8 cellular contexts compared by ENCODE assay signal in genomic region chr1:212286437-212287131, GRCh38. TPM values are rescaled to one million over a fixed set of nuclear protein-coding genes. Genes with fewer than 3 reads are reported as not detected.
DNase-seq lines count a peak whose midpoint lies in the region; ATAC-seq lines count a peak whose summit lies in the region.

No MANE protein-coding gene starts in this region.

- no peaks in the 10 kb centered on the region for H3K9me3 Mint-ChIP-seq in activated naive CD8-positive, alpha-beta T cell treated with anti-CD3 and anti-CD28 coated beads, Interleukin-2, amount 50 U/mL, for 24 hours
- H3K9me3 Mint-ChIP-seq in stimulated activated naive B cell treated with anti-CD40 and anti-IgM and Interleukin-4, amounts not matched to agents 10 μg/mL and 1 μg/mL and 100 μg/mL, for 72 hours, result no peaks in the 10 kb centered on the region

- peak overlapping the region; percentile 91 for H3K4me3 ChIP-seq in MG63
- peak overlapping the region; percentile 87 for H3K4me3 ChIP-seq in iPS-20b (ENCODE audit: low read length)

- DNase-seq in Daoy (ENCODE audit: low read depth), result peak; percentile 21
- peak; percentile 12 for DNase-seq in MG63
- no peak for DNase-seq in activated naive CD8-positive, alpha-beta T cell treated with anti-CD3 and anti-CD28 coated beads, Interleukin-2, amount 50 U/mL, for 24 hours
- no peak for DNase-seq in stimulated activated naive B cell treated with anti-CD40 and anti-IgM and Interleukin-4, amounts not matched to agents 10 μg/mL and 1 μg/mL and 100 μg/mL, for 72 hours
- DNase-seq in NCI-H1436 treated with DMSO at 0.1 percent for 48 hours (lab: John Stamatoyannopoulos, UW), result no peak

- H3K4me1 Mint-ChIP-seq in activated naive CD8-positive, alpha-beta T cell treated with anti-CD3 and anti-CD28 coated beads, Interleukin-2, amount 50 U/mL, for 24 hours, result peaks cover 53% of the 10 kb centered on the region
- H3K4me1 Mint-ChIP-seq in stimulated activated naive B cell treated with anti-CD40 and anti-IgM and Interleukin-4, amounts not matched to agents 10 μg/mL and 1 μg/mL and 100 μg/mL, for 72 hours, result peaks cover 12 to 40% of the 10 kb centered on the region in 2 donors

- H3K4me3 Mint-ChIP-seq in activated naive CD8-positive, alpha-beta T cell treated with anti-CD3 and anti-CD28 coated beads, Interleukin-2, amount 50 U/mL, for 24 hours, result peak overlapping the region; percentile 94
- H3K4me3 Mint-ChIP-seq in stimulated activated naive B cell treated with anti-CD40 and anti-IgM and Interleukin-4, amounts not matched to agents 10 μg/mL and 1 μg/mL and 100 μg/mL, for 72 hours, result peak overlapping the region; percentile 96 to 100

- H3K4me1 ChIP-seq in iPS-20b (ENCODE audit: insufficient read depth, low read length), result peaks cover 18% of the 10 kb centered on the region; the same call in 1 of the 2 replicates

- H3K27me3 Mint-ChIP-seq in activated naive CD8-positive, alpha-beta T cell treated with anti-CD3 and anti-CD28 coated beads, Interleukin-2, amount 50 U/mL, for 24 hours, result no peaks in the 10 kb centered on the region
- no peaks in the 10 kb centered on the region for H3K27me3 Mint-ChIP-seq in stimulated activated naive B cell treated with anti-CD40 and anti-IgM and Interleukin-4, amounts not matched to agents 10 μg/mL and 1 μg/mL and 100 μg/mL, for 72 hours

- no peaks in the 10 kb centered on the region for H3K36me3 ChIP-seq in MG63
- no peaks in the 10 kb centered on the region for H3K36me3 ChIP-seq in iPS-20b (ENCODE audit: insufficient read depth, low read depth, low read length)

- no peak for ATAC-seq in activated naive CD8-positive, alpha-beta T cell treated with anti-CD3 and anti-CD28 coated beads, Interleukin-2, amount 50 U/mL, for 24 hours
- ATAC-seq in stimulated activated naive B cell treated with anti-CD40 and anti-IgM and Interleukin-4, amounts not matched to agents 10 μg/mL and 1 μg/mL and 100 μg/mL, for 72 hours (replicated peaks), result no peak
- no peak for ATAC-seq in GM19467 (IDR thresholded peaks at IDR 0.05; ENCODE audit: unreplicated experiment)
- ATAC-seq in HG03571 (IDR thresholded peaks at IDR 0.05; ENCODE audit: unreplicated experiment), result no peak

- H3K9me3 ChIP-seq in MG63 (no peaks in the 10 kb centered on the region), iPS-20b (ENCODE audit: insufficient read depth, low read depth, low read length) (no peaks in the 10 kb centered on the region)

- no peaks in the 10 kb centered on the region for H3K36me3 Mint-ChIP-seq in activated naive CD8-positive, alpha-beta T cell treated with anti-CD3 and anti-CD28 coated beads, Interleukin-2, amount 50 U/mL, for 24 hours (ENCODE audit: low read depth)
- H3K36me3 Mint-ChIP-seq in stimulated activated naive B cell treated with anti-CD40 and anti-IgM and Interleukin-4, amounts not matched to agents 10 μg/mL and 1 μg/mL and 100 μg/mL, for 72 hours, result peaks cover 1 to 7% of the 10 kb centered on the region in 2 donors

- H3K9ac ChIP-seq in iPS-20b (ENCODE audit: low read depth, low read length), result peak overlapping the region; percentile 85; the same call in 1 of the 2 replicates

- peak overlapping the region; percentile 25 for H3K27ac ChIP-seq in iPS-20b (ENCODE audit: low read length)

- peak overlapping the region; percentile 85 for H3K27ac Mint-ChIP-seq in activated naive CD8-positive, alpha-beta T cell treated with anti-CD3 and anti-CD28 coated beads, Interleukin-2, amount 50 U/mL, for 24 hours
- H3K27ac Mint-ChIP-seq in stimulated activated naive B cell treated with anti-CD40 and anti-IgM and Interleukin-4, amounts not matched to agents 10 μg/mL and 1 μg/mL and 100 μg/mL, for 72 hours, result peak overlapping the region; percentile 99

- no peaks in the 10 kb centered on the region for H3K27me3 ChIP-seq in MG63
- H3K27me3 ChIP-seq in iPS-20b (ENCODE audit: insufficient read depth, low read length), result no peaks in the 10 kb centered on the region

RNA-seq across cellular contexts. Expression of gene PPP2R5A, which starts 1.4 kb away (rescaled TPM):
- total RNA-seq in Daoy (2014; rRNA removed; shearing (Covaris generic)), result 21.2 and 21.5 TPM in 2 replicates
- total RNA-seq in MG63 (2014; rRNA removed; shearing (Covaris generic); ENCODE audit: low replicate concordance), result 23.6 and 40.7 TPM in 2 replicates

Comparison
In these comparisons a context has a peak if more than half of its experiments do, and no peak if none do; other contexts are left out.
1. DNase-seq: peak in Daoy (single experiment) and MG63 (single experiment); none in activated naive CD8-positive, alpha-beta T cell treated with anti-CD3 and anti-CD28 coated beads, Interleukin-2, amount 50 U/mL, for 24 hours (single experiment), stimulated activated naive B cell treated with anti-CD40 and anti-IgM and Interleukin-4, amounts not matched to agents 10 μg/mL and 1 μg/mL and 100 μg/mL, for 72 hours (single experiment) and NCI-H1436 treated with DMSO at 0.1 percent for 48 hours (single experiment).